ENCODE assay signal across 8 cellular contexts in genomic region chr17:49390548-49391324, GRCh38. TPM values are rescaled to one million over a fixed set of nuclear protein-coding genes. Genes with fewer than 3 reads are reported as not detected.
DNase-seq lines count a peak whose midpoint lies in the region; ATAC-seq and TF ChIP-seq lines count a peak whose summit lies in the region.

No MANE protein-coding gene starts in this region.

- H3K36me3 Mint-ChIP-seq in activated CD8-positive, alpha-beta T cell treated with anti-CD3 and anti-CD28 coated beads, Interleukin-2, amount 10 ng/mL, durations not matched to agents 7 days and 5 days (ENCODE audit: low read depth), result peaks cover 13% of the 10 kb centered on the region
- H3K36me3 Mint-ChIP-seq in type B pancreatic cell, result no peaks in the 10 kb centered on the region
- H3K36me3 Mint-ChIP-seq in Caco-2 (ENCODE audit: insufficient read depth, unreplicated experiment), result no peaks in the 10 kb centered on the region

- H3K4me3 ChIP-seq in HCT116 (replicated peaks in 1 of 2; ENCODE audit: low read depth in 1 of 2, low read length in 2 of 2) (no peak overlapping the region), Caco-2 (ENCODE audit: low read depth, low read length) (no peak overlapping the region)

- no peak overlapping the region for H3K9ac ChIP-seq in HCT116 (ENCODE audit: low read length)

- H3K36me3 ChIP-seq in HCT116 (ENCODE audit: control insufficient read depth in 1 of 2, insufficient read depth in 2 of 2, low read length in 2 of 2) (no peaks in the 10 kb centered on the region), Caco-2 (ENCODE audit: control insufficient read depth, insufficient read depth, low read length) (no peaks in the 10 kb centered on the region)

- no peaks in the 10 kb centered on the region for H3K9me2 ChIP-seq in HCT116 (ENCODE audit: insufficient read depth)

- ATAC-seq in HCT116 (no peak), left colon (peak; percentile 89)
- ATAC-seq in activated CD8-positive, alpha-beta T cell treated with anti-CD3 and anti-CD28 coated beads, Interleukin-2, amount 10 ng/mL, durations not matched to agents 7 days and 5 days, result no peak

- CTCF ChIA-PET in HCT116 (lab: Charles Lee) (interaction anchor here (1.7 to 3.3 kb wide), 3 partner anchors 23 to 166 kb away, joined by 6 to 12 read pairs (median 7); no protein-coding TSS in a partner anchor), Caco-2 (lab: Charles Lee) (interaction anchor here (0.9 kb wide), 1 partner anchor 17 kb away, joined by 4 read pairs; no protein-coding TSS in a partner anchor)
- CTCF ChIA-PET in activated CD8-positive, alpha-beta T cell treated with anti-CD3 and anti-CD28 coated beads, Interleukin-2, amount 10 ng/mL, durations not matched to agents 7 days and 5 days (lab: Charles Lee), result interaction anchor here (1.0 to 7.5 kb wide), 12 partner anchors 9 to 166 kb away, joined by 3 to 60 read pairs (median 6); no protein-coding TSS in a partner anchor

- no peak for TF ChIP-seq POLR2A in HCT116 (IDR thresholded peaks at IDR 0.05; ENCODE audit: borderline replicate concordance, extremely low read depth, insufficient read depth, insufficient read length)

- intact Hi-C loops in HCT116 (cut with micrococcal nuclease), result no loop called here
- intact Hi-C loops in left colon (cut with DNase I, micrococcal nuclease), result no loop called here
- intact Hi-C loops in Caco-2 (cut with micrococcal nuclease; ENCODE audit: unreplicated experiment), result no loop called here

- no peaks in the 10 kb centered on the region for H3K27me3 Mint-ChIP-seq in activated CD8-positive, alpha-beta T cell treated with anti-CD3 and anti-CD28 coated beads, Interleukin-2, amount 10 ng/mL, durations not matched to agents 7 days and 5 days (ENCODE audit: low read depth)
- peaks cover 13% of the 10 kb centered on the region for H3K27me3 Mint-ChIP-seq in type B pancreatic cell
- no peaks in the 10 kb centered on the region for H3K27me3 Mint-ChIP-seq in Caco-2 (ENCODE audit: insufficient read depth, unreplicated experiment)

- H3K4me2 ChIP-seq in HCT116 (ENCODE audit: low read length), result peak overlapping the region; percentile 32

- H2AFZ ChIP-seq in HCT116 (ENCODE audit: low read depth, low read length, poor library complexity, severe bottlenecking), result peak overlapping the region; percentile 33

- H3K27me3 ChIP-seq in HCT116 (ENCODE audit: insufficient read depth, low read length) (no peaks in the 10 kb centered on the region), Caco-2 (replicated peaks; ENCODE audit: control insufficient read depth, insufficient read depth, low read length) (no peaks in the 10 kb centered on the region)

- H3K4me1 ChIP-seq in HCT116 (ENCODE audit: control insufficient read depth in 1 of 2, insufficient read depth in 2 of 2, low read length in 2 of 2), result peaks cover 15 to 30% of the 10 kb centered on the region in 2 experiments
- peaks cover 9% of the 10 kb centered on the region; the same call in 1 of the 2 replicates for H3K4me1 ChIP-seq in Caco-2

- POLR2A ChIA-PET in HCT116 (lab: Charles Lee), result no interaction called here
- POLR2A ChIA-PET in activated CD8-positive, alpha-beta T cell treated with anti-CD3 and anti-CD28 coated beads, Interleukin-2, amount 10 ng/mL, durations not matched to agents 7 days and 5 days (lab: Charles Lee), result interaction anchor here (0.6 to 2.1 kb wide), 4 partner anchors 28 to 397 kb away, joined by 3 to 9 read pairs (median 4); no protein-coding TSS in a partner anchor
- POLR2A ChIA-PET in Caco-2 (lab: Charles Lee), result no interaction called here

- no peak for TF ChIP-seq CTCF in HCT116 (IDR thresholded peaks at IDR 0.05 in 2 of 3, conservative IDR thresholded peaks at IDR 0.05 in 1 of 3; ENCODE audit: borderline replicate concordance in 1 of 3, insufficient read depth in 1 of 3, low read depth in 2 of 3, low read length in 2 of 3)
- TF ChIP-seq CTCF in type B pancreatic cell (conservative IDR thresholded peaks at IDR 0.05), result no peak
- TF ChIP-seq CTCF in Caco-2 (IDR thresholded peaks at IDR 0.05; ENCODE audit: insufficient read depth in 1 of 2, low read depth in 1 of 2, low read length in 1 of 2, severe bottlenecking in 1 of 2, unreplicated experiment in 1 of 2), result no peak

- RAD21 ChIA-PET in HCT116 (lab: Charles Lee; ENCODE audit: low non-redundant PET in 1 of 2, low total read pairs in 2 of 2, uncharacterized antibody in 2 of 2, unreplicated experiment in 2 of 2), result no interaction called here

- no peaks in the 10 kb centered on the region for H4K20me1 ChIP-seq in HCT116 (ENCODE audit: insufficient read depth)

- no peaks in the 10 kb centered on the region for H3K9me3 Mint-ChIP-seq in activated CD8-positive, alpha-beta T cell treated with anti-CD3 and anti-CD28 coated beads, Interleukin-2, amount 10 ng/mL, durations not matched to agents 7 days and 5 days (ENCODE audit: insufficient read depth)
- H3K9me3 Mint-ChIP-seq in type B pancreatic cell (no peaks in the 10 kb centered on the region), Caco-2 (ENCODE audit: unreplicated experiment) (no peaks in the 10 kb centered on the region)

- no peak overlapping the region; the same call in 1 of the 2 replicates for H3K27ac ChIP-seq in HCT116 (ENCODE audit: low read depth, low read length)

- H3K79me2 ChIP-seq in HCT116 (ENCODE audit: insufficient read depth, low read length), result no peaks in the 10 kb centered on the region

- DNase-seq in C1 segment of cervical spinal cord (lab: John Stamatoyannopoulos, UW), result peak in 10 of 14 donors; percentile 40 to 88 (median 57)
- no peak for DNase-seq in HCT116 (ENCODE audit: low read depth, low spot score)
- no peak for DNase-seq in activated CD8-positive, alpha-beta T cell treated with anti-CD3 and anti-CD28 coated beads, Interleukin-2, amount 10 ng/mL, durations not matched to agents 7 days and 5 days
- peak; percentile 37 to 58 for DNase-seq in left colon
- no peak for DNase-seq in type B pancreatic cell (ENCODE audit: extremely low spot score, unreplicated experiment)
- DNase-seq in GM19240 (ENCODE audit: insufficient read length, low spot score), result no peak
- DNase-seq in Caco-2, result no peak
- DNase-seq in NCI-H1930 (lab: John Stamatoyannopoulos, UW), result no peak

- H3K9me3 ChIP-seq in HCT116 (ENCODE audit: control insufficient read depth in 1 of 2, insufficient read depth in 1 of 2, low read depth in 1 of 2, low read length in 2 of 2) (no peaks in the 10 kb centered on the region), Caco-2 (no peaks in the 10 kb centered on the region)

- H3K4me1 Mint-ChIP-seq in activated CD8-positive, alpha-beta T cell treated with anti-CD3 and anti-CD28 coated beads, Interleukin-2, amount 10 ng/mL, durations not matched to agents 7 days and 5 days (ENCODE audit: low read depth), result peaks cover 71% of the 10 kb centered on the region
- H3K4me1 Mint-ChIP-seq in type B pancreatic cell (ENCODE audit: unreplicated experiment), result peaks cover 25% of the 10 kb centered on the region
- H3K4me1 Mint-ChIP-seq in Caco-2 (ENCODE audit: low read depth, unreplicated experiment), result no peaks in the 10 kb centered on the region

- no peak for TF ChIP-seq RAD21 in HCT116 (IDR thresholded peaks at IDR 0.05; ENCODE audit: low read depth)

- BruUV-seq in HCT116 (replicated peaks; lab: Mats Ljungman, UMichigan) (no TSS peak), Caco-2 (replicated peaks; lab: Mats Ljungman, UMichigan) (no TSS peak)

- peak overlapping the region; percentile 37 for H3K4me3 Mint-ChIP-seq in activated CD8-positive, alpha-beta T cell treated with anti-CD3 and anti-CD28 coated beads, Interleukin-2, amount 10 ng/mL, durations not matched to agents 7 days and 5 days
- H3K4me3 Mint-ChIP-seq in type B pancreatic cell, result no peak overlapping the region
- no peak overlapping the region for H3K4me3 Mint-ChIP-seq in Caco-2 (ENCODE audit: unreplicated experiment)

- peak overlapping the region; percentile 94 for H3K27ac Mint-ChIP-seq in activated CD8-positive, alpha-beta T cell treated with anti-CD3 and anti-CD28 coated beads, Interleukin-2, amount 10 ng/mL, durations not matched to agents 7 days and 5 days
- peak overlapping the region; percentile 69 for H3K27ac Mint-ChIP-seq in type B pancreatic cell
- no peak overlapping the region for H3K27ac Mint-ChIP-seq in Caco-2 (ENCODE audit: unreplicated experiment)

TF ChIP-seq in HCT116, 20 proteins besides CTCF, POLR2A, EP300 and RAD21:
- TF ChIP-seq TCF7L2 (IDR thresholded peaks at IDR 0.05; ENCODE audit: borderline replicate concordance, extremely low read depth, insufficient read depth, insufficient read length) (no peak), ZFX (IDR thresholded peaks at IDR 0.05) (0 out of 2 replicates have a peak, but pooled peaks have one; percentile 9)

RNA-seq across cellular contexts. Expression of gene PHB1, which starts 23.9 kb away (rescaled TPM):
- total RNA-seq in HCT116 (2021; ENCODE audit: unreplicated experiment), result 534 TPM
- polyA plus RNA-seq in HCT116 (2012), result 610 and 700 TPM in 2 replicates
- total RNA-seq in activated CD8-positive, alpha-beta T cell treated with anti-CD3 and anti-CD28 coated beads, Interleukin-2, amount 10 ng/mL, durations not matched to agents 7 days and 5 days, result 100 to 1,000 TPM; 181 to 183 TPM
- total RNA-seq in left colon, result 100 to 1,000 TPM; 213 to 244 TPM
- total RNA-seq in type B pancreatic cell (ENCODE audit: low replicate concordance), result 231 and 270 TPM in 2 replicates
- 761 and 848 TPM in 2 replicates for total RNA-seq in Caco-2 (2022)

RNA-seq across cellular contexts. Expression of gene ZNF652, which starts 28.7 kb away (rescaled TPM):
- total RNA-seq in HCT116 (2021; ENCODE audit: unreplicated experiment) (27.8 TPM), left colon (10 to 100 TPM; 52.4 to 53.2 TPM), type B pancreatic cell (ENCODE audit: low replicate concordance) (39.6 and 42.3 TPM in 2 replicates), Caco-2 (2022) (89.3 and 92.6 TPM in 2 replicates)
- polyA plus RNA-seq in HCT116 (2012), result 7.9 and 9.3 TPM in 2 replicates
- 10 to 100 TPM; 27.3 to 27.9 TPM for total RNA-seq in activated CD8-positive, alpha-beta T cell treated with anti-CD3 and anti-CD28 coated beads, Interleukin-2, amount 10 ng/mL, durations not matched to agents 7 days and 5 days

Comparison
In these comparisons a context has a peak if more than half of its experiments do, and no peak if none do; other contexts are left out.
1. DNase-seq: peak in C1 segment of cervical spinal cord (10 of 14) and left colon (2 of 2); none in HCT116 (single experiment), activated CD8-positive, alpha-beta T cell treated with anti-CD3 and anti-CD28 coated beads, Interleukin-2, amount 10 ng/mL, durations not matched to agents 7 days and 5 days (single experiment), type B pancreatic cell (single experiment), GM19240 (single experiment), Caco-2 (0 of 2) and NCI-H1930 (0 of 2).